In the genomic region with DNA sequence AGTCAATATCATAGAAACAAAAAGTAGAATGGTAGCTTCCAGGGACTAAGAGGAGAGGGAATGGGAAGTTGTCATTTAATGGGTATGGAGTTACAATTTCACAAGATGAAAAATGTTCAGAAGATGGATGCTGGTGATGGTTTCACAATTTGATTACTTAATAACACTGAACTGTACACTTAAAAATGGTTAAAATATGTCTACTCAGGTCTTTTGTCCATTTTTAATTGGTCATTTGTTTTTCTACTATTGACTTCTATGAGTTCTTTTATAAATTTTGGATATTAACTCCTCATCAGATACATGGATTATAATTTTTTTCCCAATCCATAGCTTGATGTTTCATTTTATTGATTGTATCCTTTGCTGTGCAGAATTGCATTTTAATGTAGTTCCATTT, we compare ENCODE assay signal across 6 cellular contexts.
"Had no signal": no experiment of that assay in that cellular context is flagged by ENCODE, and none has a peak within 500 bp of the region (broad histone marks: within the 10 kb centered on the region; RNA-seq: fewer than 3 reads in every experiment).

No MANE protein-coding gene starts in this region.

- DNase-seq: KBM-7, KG1 had no signal

- H3K4me1 Mint-ChIP-seq: IgD-negative memory B cell had no signal

- H3K27ac Mint-ChIP-seq: IgD-negative memory B cell had no signal

- H3K4me2 ChIP-seq: KMS-11 had no signal

- H3K4me3 Mint-ChIP-seq: IgD-negative memory B cell had no signal

- H3K27me3 Mint-ChIP-seq: IgD-negative memory B cell had no signal

- H3K9ac ChIP-seq: KMS-11 had no signal

- H3K27ac ChIP-seq: HL-60, KMS-11 had no signal

- FAIRE-seq: HTR-8/SVneo had no signal

- H3K36me3 Mint-ChIP-seq: IgD-negative memory B cell had no signal
